16 cellular contexts compared by ENCODE assay signal in the genomic region with DNA sequence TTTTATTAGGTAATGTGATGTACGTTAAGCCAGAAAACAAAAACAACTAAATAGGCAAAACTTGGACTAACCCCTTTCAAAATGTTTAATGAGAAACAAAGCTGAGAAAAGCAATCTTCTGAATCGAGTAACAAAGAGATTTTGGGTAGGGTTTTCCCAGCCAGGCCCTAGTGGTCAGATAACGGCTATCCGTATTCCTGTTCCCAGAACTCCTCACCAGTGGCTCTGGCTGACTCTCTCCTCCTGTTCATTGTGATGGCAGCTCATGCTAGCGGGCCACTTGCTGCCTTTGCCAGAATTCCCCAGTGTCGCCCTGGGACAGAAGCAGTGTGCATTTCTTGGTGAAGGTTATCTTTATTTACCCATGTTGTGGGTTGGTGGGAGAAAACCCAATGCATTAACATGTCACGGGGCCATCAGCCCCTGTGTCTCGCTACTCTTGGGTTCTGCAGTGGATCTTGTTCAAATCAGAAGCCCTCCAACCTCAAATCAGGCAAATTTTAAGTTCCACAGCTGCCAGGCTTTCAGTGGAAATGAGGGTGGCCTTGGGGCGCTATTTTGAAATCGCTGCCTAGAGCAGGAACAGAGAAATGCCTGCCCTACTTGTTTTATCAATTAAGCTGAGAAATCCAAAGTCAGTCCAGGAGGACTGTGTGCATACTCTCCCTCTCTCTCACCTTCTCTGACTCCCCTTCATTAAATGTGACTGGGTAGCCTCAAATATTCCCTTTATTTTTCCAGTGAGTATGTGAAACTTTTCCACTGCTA.
DNase-seq lines count a peak whose midpoint lies in the region; ATAC-seq and TF ChIP-seq lines count a peak whose summit lies in the region.
"Had no signal": no experiment of that assay in that cellular context is flagged by ENCODE, and none has a peak within 500 bp of the region (broad histone marks: within the 10 kb centered on the region; RNA-seq: fewer than 3 reads in every experiment).

No MANE protein-coding gene starts in this region.

- peak overlapping the region; percentile 77 for H2AFZ ChIP-seq in neuron (ENCODE audit: low read depth, low read length)

- no peak for TF ChIP-seq EP300 in esophagus muscularis mucosa (IDR thresholded peaks at IDR 0.05)

- TF ChIP-seq CTCF in esophagus muscularis mucosa (IDR thresholded peaks at IDR 0.05) (no peak), prostate gland (IDR thresholded peaks at IDR 0.05) (no peak)

- H3K36me3 ChIP-seq in esophagus muscularis mucosa (no peaks in the 10 kb centered on the region), neuron (ENCODE audit: insufficient read depth, low read length) (no peaks in the 10 kb centered on the region), prostate gland (no peaks in the 10 kb centered on the region)
- H3K36me3 ChIP-seq: upper lobe of left lung had no signal

- H3K4me1 ChIP-seq in right cardiac atrium (ENCODE audit: control insufficient read depth, insufficient read depth, low read length): no peaks in the 10 kb centered on the region
- H3K4me1 ChIP-seq in esophagus muscularis mucosa: peaks cover 2 to 58% (median 47%) of the 10 kb centered on the region in 4 donors
- peaks cover 20% of the 10 kb centered on the region for H3K4me1 ChIP-seq in neuron (ENCODE audit: insufficient read depth, low read length)
- H3K4me1 ChIP-seq in prostate gland (replicated peaks): peaks cover 4% of the 10 kb centered on the region
- H3K4me1 ChIP-seq: A549 had no signal

- WGBS in right cardiac atrium: 68% methylated on average over 10 of the region's 10 CpGs
- WGBS in esophagus muscularis mucosa: 79% methylated on average over 10 of the region's 10 CpGs
- 88% methylated on average over 10 of the region's 10 CpGs for WGBS in prostate gland

- H3K27ac ChIP-seq in right cardiac atrium (ENCODE audit: low read length) (no peak overlapping the region), esophagus muscularis mucosa (replicated peaks in 1 of 4) (peak overlapping the region; percentile 16 to 66 (median 42)), prostate gland (peak overlapping the region in 1 of 2 donors; percentile 4)
- H3K27ac ChIP-seq: A549, upper lobe of left lung had no signal

- DNase-seq in right cardiac atrium (peak; percentile 23 to 70 (median 46)), Right ventricle myocardium superior (no peak), esophagus muscularis mucosa (ENCODE audit: extremely low spot score) (peak; percentile 64), prostate gland (ENCODE audit: low spot score) (no peak), CD1c-positive myeloid dendritic cell (ENCODE audit: extremely low spot score) (no peak), NCI-H526 (lab: John Stamatoyannopoulos, UW) (no peak)
- DNase-seq: activated CD4-positive, alpha-beta memory T cell treated with anti-CD3 and anti-CD28 coated beads, Interleukin-2, amount 10 ng/mL, durations not matched to agents 7 days and 5 days; CD4-positive, alpha-beta T cell; foreskin fibroblast; midbrain; SIG-M5; stimulated activated CD4-positive, alpha-beta T cell treated with anti-CD3 and anti-CD28 coated beads, Interleukin-2, amount 100 ng/mL, for 24 hours; upper lobe of left lung had no signal

- TF ChIP-seq POLR2A in esophagus muscularis mucosa (IDR thresholded peaks at IDR 0.05; ENCODE audit: low read depth) (no peak), prostate gland (IDR thresholded peaks at IDR 0.05) (no peak)

- H3K4me3 ChIP-seq in right cardiac atrium (ENCODE audit: low read length) (no peak overlapping the region), esophagus muscularis mucosa (no peak overlapping the region), neuron (ENCODE audit: low read length) (no peak overlapping the region), prostate gland (no peak overlapping the region)
- H3K4me3 ChIP-seq: A549, upper lobe of left lung had no signal

- H3K27me3 ChIP-seq in right cardiac atrium (ENCODE audit: control insufficient read depth, insufficient read depth) (no peaks in the 10 kb centered on the region), esophagus muscularis mucosa (no peaks in the 10 kb centered on the region), neuron (ENCODE audit: insufficient read depth, low read length) (no peaks in the 10 kb centered on the region), prostate gland (replicated peaks; ENCODE audit: insufficient read depth) (no peaks in the 10 kb centered on the region)
- H3K27me3 ChIP-seq: upper lobe of left lung had no signal

- intact Hi-C loops in right cardiac atrium (cut with DNase I): loop anchor here in 3 of 4 donors (5.0 kb wide), 2 partner anchors 175 to 460 kb away; no protein-coding TSS in a partner anchor
- intact Hi-C loops in Right ventricle myocardium superior (cut with DNase I): loop anchor here (2.0 to 5.0 kb wide), 2 partner anchors 175 to 458 kb away; no protein-coding TSS in a partner anchor
- intact Hi-C loops in esophagus muscularis mucosa (cut with DNase I): loop anchor here (2.0 kb wide), 1 partner anchor 172 kb away; no protein-coding TSS in a partner anchor
- intact Hi-C loops in prostate gland (cut with DNase I): no loop called here

- H3K9me3 ChIP-seq in right cardiac atrium (ENCODE audit: control insufficient read depth, low read length) (no peaks in the 10 kb centered on the region), esophagus muscularis mucosa (no peaks in the 10 kb centered on the region), neuron (ENCODE audit: low read length) (no peaks in the 10 kb centered on the region), prostate gland (no peaks in the 10 kb centered on the region)
- H3K9me3 ChIP-seq: A549, upper lobe of left lung had no signal

- ATAC-seq in right cardiac atrium: peak; percentile 73 to 83
- ATAC-seq in Right ventricle myocardium superior (ENCODE audit: poor library complexity): no peak
- ATAC-seq in GM18868 (IDR thresholded peaks at IDR 0.05; ENCODE audit: unreplicated experiment): no peak

Comparison
In these comparisons a context has a peak if more than half of its experiments do, and no peak if none do; other contexts are left out.
1. ATAC-seq: peak in right cardiac atrium (2 of 2); none in Right ventricle myocardium superior (single experiment) and GM18868 (single experiment).
2. DNase-seq: peak in right cardiac atrium (3 of 3) and esophagus muscularis mucosa (single experiment); none in Right ventricle myocardium superior (single experiment), prostate gland (single experiment), CD1c-positive myeloid dendritic cell (single experiment) and NCI-H526 (0 of 2).